In genomic region chr17:9529033-9529748, GRCh38 we compare ENCODE assay signal across 9 cellular contexts. TPM values are rescaled to one million over a fixed set of nuclear protein-coding genes. Genes with fewer than 3 reads are reported as not detected.
DNase-seq lines count a peak whose midpoint lies in the region; ATAC-seq and TF ChIP-seq lines count a peak whose summit lies in the region.
"Had no signal": no experiment of that assay in that cellular context is flagged by ENCODE, and none has a peak within 500 bp of the region (broad histone marks: within the 10 kb centered on the region; RNA-seq: fewer than 3 reads in every experiment).

No MANE protein-coding gene starts in this region.

- no peak for ATAC-seq in HG02642 (IDR thresholded peaks at IDR 0.05; ENCODE audit: poor library complexity, unreplicated experiment)

- intact Hi-C loops in dorsolateral prefrontal cortex (cut with DNase I) = loop anchor here in 1 of 2 donors (5.0 to 10.0 kb wide), 3 partner anchors 234 to 537 kb away; no protein-coding TSS in a partner anchor

- TF ChIP-seq CTCF in dorsolateral prefrontal cortex (IDR thresholded peaks at IDR 0.05 in 54 of 56, conservative IDR thresholded peaks at IDR 0.05 in 2 of 56; ENCODE audit: low read depth in 1 of 56, partially characterized antibody in 56 of 56) = peak in 54 of 56 donors; percentile 21 to 70 (median 50)

- no peak overlapping the region for H3K4me3 ChIP-seq in dorsolateral prefrontal cortex

- DNase-seq in NCI-H1417 (lab: John Stamatoyannopoulos, UW) = peak in 2 of 3 experiments; percentile 0 to 20
- no peak for DNase-seq in NCI-H1417 treated with DMSO at 0.1 percent for 48 hours (lab: John Stamatoyannopoulos, UW)
- DNase-seq in M059J (ENCODE audit: low read depth) = peak; percentile 18
- DNase-seq in dorsolateral prefrontal cortex = no peak
- DNase-seq in renal cortical epithelial cell (ENCODE audit: low read depth) = peak; percentile 15
- no peak for DNase-seq in substantia nigra (lab: John Stamatoyannopoulos, UW)
- DNase-seq in NCI-H2081 (lab: John Stamatoyannopoulos, UW) = no peak

- H3K27ac ChIP-seq in dorsolateral prefrontal cortex = no peak overlapping the region
- no peak overlapping the region for H3K27ac ChIP-seq in substantia nigra (ENCODE audit: low read depth, low read length, poor library complexity, severe bottlenecking)

- no peaks in the 10 kb centered on the region for H3K27me3 ChIP-seq in dorsolateral prefrontal cortex

RNA-seq across cellular contexts. Expression of gene STX8, which starts 46.4 kb away (rescaled TPM):
- total RNA-seq in M059J (2014; rRNA removed; shearing (Covaris generic)) = 74.5 and 93.0 TPM in 2 replicates
- total RNA-seq in dorsolateral prefrontal cortex (100 to 1,000 TPM in 1 of 120 experiments, 10 to 100 TPM in 119; 42.0 to 101 (median 65.2) TPM), renal cortical epithelial cell (76.6 and 97.9 TPM in 2 replicates)

RNA-seq across cellular contexts. Expression of gene CFAP52, which starts 47.3 kb away (rescaled TPM):
- total RNA-seq in M059J (2014; rRNA removed; shearing (Covaris generic)) = not detected in 2 replicates
- 10 to 100 TPM in 2 of 120 experiments, 1 to 10 TPM in 118; 1.9 to 11.5 (median 5.3) TPM for total RNA-seq in dorsolateral prefrontal cortex
- 1.3 TPM in 1 of 2 replicates, not detected in the other for total RNA-seq in renal cortical epithelial cell
- total RNA-seq: CD4-positive, CD25-positive, alpha-beta regulatory T cell had no signal

Comparison
In these comparisons a context has a peak if more than half of its experiments do, and no peak if none do; other contexts are left out.
1. DNase-seq: peak in NCI-H1417 (2 of 3), M059J (single experiment) and renal cortical epithelial cell (single experiment); none in NCI-H1417 treated with DMSO at 0.1 percent for 48 hours (single experiment), dorsolateral prefrontal cortex (0 of 10), substantia nigra (0 of 49) and NCI-H2081 (0 of 2).